ENCODE assay signal across 19 cellular contexts in genomic region chr2:54663424-54664030, GRCh38. TPM values are rescaled to one million over a fixed set of nuclear protein-coding genes. Genes with fewer than 3 reads are reported as not detected.
DNase-seq lines count a peak whose midpoint lies in the region; ATAC-seq and TF ChIP-seq lines count a peak whose summit lies in the region.
"Had no signal": no experiment of that assay in that cellular context is flagged by ENCODE, and none has a peak within 500 bp of the region (broad histone marks: within the 10 kb centered on the region; RNA-seq: fewer than 3 reads in every experiment).

No MANE protein-coding gene starts in this region.

- TF ChIP-seq POLR2A in GM18951 (IDR thresholded peaks at IDR 0.05; ENCODE audit: extremely low read depth, insufficient read depth, insufficient read length) = peak; percentile 8

- peaks cover 2% of the 10 kb centered on the region for H3K4me1 Mint-ChIP-seq in activated naive CD8-positive, alpha-beta T cell (ENCODE audit: low read depth)
- peaks cover 8% of the 10 kb centered on the region for H3K4me1 Mint-ChIP-seq in activated naive CD8-positive, alpha-beta T cell treated with anti-CD3 and anti-CD28 coated beads, Interleukin-2, amount 50 U/mL, for 24 hours
- H3K4me1 Mint-ChIP-seq in neural progenitor cell = peaks cover 3% of the 10 kb centered on the region

- no peak for TF ChIP-seq CTCF in neural progenitor cell (IDR thresholded peaks at IDR 0.05)

- H3K4me3 Mint-ChIP-seq in activated naive CD8-positive, alpha-beta T cell = no peak overlapping the region
- no peak overlapping the region for H3K4me3 Mint-ChIP-seq in activated naive CD8-positive, alpha-beta T cell treated with anti-CD3 and anti-CD28 coated beads, Interleukin-2, amount 50 U/mL, for 24 hours
- peak overlapping the region; percentile 25 for H3K4me3 Mint-ChIP-seq in neural progenitor cell
- H3K4me3 Mint-ChIP-seq: CD4-positive, CD25-positive, alpha-beta regulatory T cell had no signal

- H3K27me3 Mint-ChIP-seq in activated naive CD8-positive, alpha-beta T cell = no peaks in the 10 kb centered on the region
- no peaks in the 10 kb centered on the region for H3K27me3 Mint-ChIP-seq in activated naive CD8-positive, alpha-beta T cell treated with anti-CD3 and anti-CD28 coated beads, Interleukin-2, amount 50 U/mL, for 24 hours
- H3K27me3 Mint-ChIP-seq in neural progenitor cell (ENCODE audit: insufficient read depth, low read depth) = no peaks in the 10 kb centered on the region
- H3K27me3 Mint-ChIP-seq: CD4-positive, CD25-positive, alpha-beta regulatory T cell had no signal

- H3K27ac Mint-ChIP-seq in activated naive CD8-positive, alpha-beta T cell = peak overlapping the region; percentile 31
- no peak overlapping the region for H3K27ac Mint-ChIP-seq in activated naive CD8-positive, alpha-beta T cell treated with anti-CD3 and anti-CD28 coated beads, Interleukin-2, amount 50 U/mL, for 24 hours
- no peak overlapping the region for H3K27ac Mint-ChIP-seq in neural progenitor cell

- in situ Hi-C loops in GM18951 (cut with MboI; ENCODE audit: low sequenced_read_pairs, unreplicated experiment) = no loop called here

- H2AFZ ChIP-seq in neural progenitor cell (replicated peaks) = no peak overlapping the region

- H3K27ac ChIP-seq in cingulate gyrus (ENCODE audit: low read depth, low read length) (peak overlapping the region; percentile 94), neural progenitor cell (no peak overlapping the region)

- no peak for ATAC-seq in activated naive CD8-positive, alpha-beta T cell treated with anti-CD3 and anti-CD28 coated beads, Interleukin-2, amount 50 U/mL, for 24 hours
- no peak for ATAC-seq in GM19023 (IDR thresholded peaks at IDR 0.05; ENCODE audit: unreplicated experiment)

- no peak overlapping the region for H3K4me3 ChIP-seq in neural progenitor cell

- H3K27me3 ChIP-seq in neural progenitor cell = no peaks in the 10 kb centered on the region
- H3K27me3 ChIP-seq: BE2C had no signal

- H3K4me2 ChIP-seq in neural progenitor cell = no peak overlapping the region

- H3F3A ChIP-seq in neural progenitor cell (ENCODE audit: low read depth) = no peaks in the 10 kb centered on the region

- no peaks in the 10 kb centered on the region for H3K9me3 Mint-ChIP-seq in activated naive CD8-positive, alpha-beta T cell (ENCODE audit: low read depth)
- no peaks in the 10 kb centered on the region for H3K9me3 Mint-ChIP-seq in activated naive CD8-positive, alpha-beta T cell treated with anti-CD3 and anti-CD28 coated beads, Interleukin-2, amount 50 U/mL, for 24 hours
- H3K9me3 Mint-ChIP-seq in neural progenitor cell = no peaks in the 10 kb centered on the region
- H3K9me3 Mint-ChIP-seq: CD4-positive, CD25-positive, alpha-beta regulatory T cell had no signal

- no peaks in the 10 kb centered on the region for H4K20me1 ChIP-seq in neural progenitor cell (ENCODE audit: low read depth)

- no peak overlapping the region for H3K9ac ChIP-seq in neural progenitor cell

- H3K9me3 ChIP-seq in neural progenitor cell (ENCODE audit: low read depth) = no peaks in the 10 kb centered on the region
- H3K9me3 ChIP-seq: BE2C, Caco-2 had no signal

- no peak for DNase-seq in activated naive CD8-positive, alpha-beta T cell treated with anti-CD3 and anti-CD28 coated beads, Interleukin-2, amount 50 U/mL, for 24 hours
- no peak for DNase-seq in neural progenitor cell (ENCODE audit: low spot score)
- DNase-seq in stimulated activated CD4-positive, alpha-beta T cell treated with anti-CD3 and anti-CD28 coated beads, Interleukin-2, amount 100 ng/mL, for 48 hours = no peak
- no peak for DNase-seq in NCI-H2081 treated with DMSO at 0.1 percent for 48 hours (lab: John Stamatoyannopoulos, UW)
- DNase-seq: BE2C; Caco-2; CD4-positive, CD25-positive, alpha-beta regulatory T cell; DMS153; GF-D8; NCI-H1105; NCI-H1694; NCI-H510A treated with DMSO at 0.1 percent for 48 hours; NCI-H82; OCI-M1; SHP77 treated with DMSO at 0.1 percent for 48 hours had no signal

- no peaks in the 10 kb centered on the region for H3K79me2 ChIP-seq in neural progenitor cell (ENCODE audit: low read depth)

- peaks cover 15% of the 10 kb centered on the region for H3K36me3 Mint-ChIP-seq in activated naive CD8-positive, alpha-beta T cell
- peaks cover 59% of the 10 kb centered on the region for H3K36me3 Mint-ChIP-seq in activated naive CD8-positive, alpha-beta T cell treated with anti-CD3 and anti-CD28 coated beads, Interleukin-2, amount 50 U/mL, for 24 hours (ENCODE audit: low read depth)
- peaks cover 49% of the 10 kb centered on the region for H3K36me3 Mint-ChIP-seq in neural progenitor cell

- H3K36me3 ChIP-seq in neural progenitor cell = peaks cover 10% of the 10 kb centered on the region

- no peaks in the 10 kb centered on the region for H3K4me1 ChIP-seq in neural progenitor cell

RNA-seq across cellular contexts. Expression of gene EML6, which starts 59.9 kb away (rescaled TPM):
- 0.39 and 1.6 TPM in 2 replicates for total RNA-seq in neural progenitor cell (ENCODE audit: low replicate concordance)
